ENCODE assay signal across 8 cellular contexts in the genomic region with DNA sequence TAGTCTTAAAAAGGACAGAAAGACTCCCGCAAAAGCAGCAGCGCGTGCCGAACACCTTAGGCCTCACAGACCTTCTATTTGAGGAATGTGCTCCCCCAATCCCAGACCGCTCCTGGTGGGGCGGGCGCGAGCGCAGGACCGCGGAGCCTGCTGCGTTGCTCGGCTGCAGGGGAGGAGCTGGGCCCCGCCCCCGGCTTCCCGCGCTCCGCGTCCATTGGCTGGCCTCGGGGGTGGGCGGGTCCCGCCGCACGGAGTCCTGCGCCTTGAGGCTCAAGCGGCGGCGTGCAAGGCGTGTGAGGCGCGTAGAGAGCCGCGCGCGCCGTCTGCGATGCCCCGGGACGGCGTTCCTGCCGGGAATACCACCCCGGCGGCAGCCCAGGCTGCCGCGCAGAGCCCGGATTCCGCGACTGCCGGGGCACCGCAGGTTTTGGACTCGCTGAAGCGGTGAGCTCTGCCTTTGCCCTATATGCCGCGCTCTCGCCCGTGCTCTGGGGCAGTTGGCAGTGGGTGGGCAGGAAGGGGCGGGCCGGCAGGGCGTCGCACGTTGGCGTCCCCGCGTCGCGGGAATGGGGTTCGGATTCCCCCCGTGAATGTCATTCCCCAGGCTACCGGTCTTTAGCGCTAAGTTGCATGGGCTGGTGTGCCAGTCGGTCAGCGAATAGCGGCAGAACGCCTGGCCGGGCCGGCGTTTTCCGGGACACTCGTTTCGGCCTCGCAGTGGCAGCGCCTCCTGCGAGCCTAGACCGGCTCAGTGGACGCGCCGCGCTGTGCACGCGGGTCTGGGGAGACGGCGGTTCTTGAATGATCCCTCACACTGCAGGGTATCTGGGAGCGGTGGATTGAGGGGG. TPM values are rescaled to one million over a fixed set of nuclear protein-coding genes. Genes with fewer than 3 reads are reported as not detected.
A peak's percentile ranks its signal among the peaks of the same experiment; 100 is the strongest.
DNase-seq lines count a peak whose midpoint lies in the region; ATAC-seq and TF ChIP-seq lines count a peak whose summit lies in the region.

No MANE protein-coding gene starts in this region.

- H3K4me3 ChIP-seq in GM12864 (ENCODE audit: low read depth, low read length) (peak overlapping the region; percentile 76), uterus (peak overlapping the region; percentile 39 to 40)

- H3K36me3 ChIP-seq in uterus: no peaks in the 10 kb centered on the region

- peak overlapping the region; percentile 34 to 68 for H3K27ac ChIP-seq in uterus

- H3K4me1 ChIP-seq in uterus: peaks cover 0 to 19% of the 10 kb centered on the region in 2 donors

- DNase-seq in GM12864 (ENCODE audit: low read depth): no peak
- DNase-seq in NCI-H1105 (lab: John Stamatoyannopoulos, UW): peak; percentile 34
- DNase-seq in T1000 (lab: John Stamatoyannopoulos, UW): peak; percentile 73
- DNase-seq in astrocyte of the hippocampus (ENCODE audit: low read depth, low spot score): peak; percentile 90
- DNase-seq in hypothalamus (lab: John Stamatoyannopoulos, UW): peak in 49 of 51 donors; percentile 47 to 95 (median 80)
- peak; percentile 46 for DNase-seq in renal cortical epithelial cell (ENCODE audit: low read depth)
- peak; percentile 61 to 70 for DNase-seq in uterus

- peak; percentile 50 to 69 for TF ChIP-seq POLR2A in uterus (IDR thresholded peaks at IDR 0.05)

- peak; percentile 100 for ATAC-seq in HG02610 (IDR thresholded peaks at IDR 0.05; ENCODE audit: unreplicated experiment)

- H3K27me3 ChIP-seq in uterus: peaks cover 5 to 37% of the 10 kb centered on the region in 2 donors

- intact Hi-C loops in uterus (cut with DNase I; ENCODE audit: low total_unique reads): no loop called here

- peaks cover 0 to 3% of the 10 kb centered on the region in 2 donors for H3K9me3 ChIP-seq in uterus

- no peak for TF ChIP-seq CTCF in GM12864 (IDR thresholded peaks at IDR 0.05; ENCODE audit: low read depth, low read length, missing control alignments)
- TF ChIP-seq CTCF in uterus (IDR thresholded peaks at IDR 0.05): peak in 1 of 4 experiments; percentile 11

RNA-seq across cellular contexts. Expression of gene PAIP2B, which starts 49.6 kb away (rescaled TPM):
- total RNA-seq in renal cortical epithelial cell (1.2 and 4.3 TPM in 2 replicates), uterus (10 to 100 TPM in 2 of 4 donors, 1 to 10 TPM in 2; 3.6 to 12.9 (median 8.7) TPM)

RNA-seq across cellular contexts. Expression of gene ZNF638, which starts 55.0 kb away (rescaled TPM):
- total RNA-seq in renal cortical epithelial cell (73.3 and 153 TPM in 2 replicates), uterus (100 to 1,000 TPM; 195 to 326 (median 252) TPM)
